ENCODE assay signal across 8 cellular contexts in the genomic region with DNA sequence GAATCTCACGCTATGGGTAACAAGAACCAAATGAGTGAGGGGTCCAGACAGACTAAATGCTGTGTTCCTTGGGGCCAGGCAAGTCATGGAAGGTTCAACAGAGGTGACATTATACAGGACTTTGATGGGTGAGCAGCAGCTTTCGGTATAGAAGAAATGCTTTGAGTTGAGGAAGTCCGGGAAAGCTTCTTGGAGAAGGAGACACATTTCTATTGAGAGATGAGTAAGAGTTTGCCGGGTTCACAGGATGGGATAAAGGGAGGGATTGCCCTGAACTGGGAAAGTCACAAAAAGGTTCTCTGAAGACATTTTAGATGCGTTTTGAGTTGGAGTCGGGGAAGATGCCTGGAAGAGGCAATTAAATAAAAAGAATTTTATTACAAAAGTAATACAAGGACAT. TPM values are rescaled to one million over a fixed set of nuclear protein-coding genes. Genes with fewer than 3 reads are reported as not detected.
DNase-seq lines count a peak whose midpoint lies in the region; ATAC-seq, FAIRE-seq and TF ChIP-seq lines count a peak whose summit lies in the region.

No MANE protein-coding gene starts in this region.

- TF ChIP-seq POLR2A in K562 (conservative IDR thresholded peaks at IDR 0.05) (no peak), upper lobe of left lung (IDR thresholded peaks at IDR 0.05) (no peak)

- TF ChIP-seq EP300 in K562 (IDR thresholded peaks at IDR 0.05; ENCODE audit: low read length) (no peak), upper lobe of left lung (IDR thresholded peaks at IDR 0.05) (no peak)

- TF ChIP-seq CTCF in cardiac muscle cell (IDR thresholded peaks at IDR 0.05; ENCODE audit: low read depth, low read length) (no peak), K562 (IDR thresholded peaks at IDR 0.05 in 2 of 3, conservative IDR thresholded peaks at IDR 0.05 in 1 of 3; ENCODE audit: insufficient read depth in 2 of 3, low read depth in 1 of 3, low read length in 3 of 3) (no peak), upper lobe of left lung (IDR thresholded peaks at IDR 0.05) (no peak)

- H2AFZ ChIP-seq in K562 (ENCODE audit: low read depth, low read length) = peak overlapping the region; percentile 97

- no peaks in the 10 kb centered on the region for H3K4me1 ChIP-seq in cardiac muscle cell (ENCODE audit: low read depth)
- peaks cover 14% of the 10 kb centered on the region in 2 experiments; a peak in 4 of 5 replicates for H3K4me1 ChIP-seq in K562 (replicated peaks in 1 of 2; ENCODE audit: control insufficient read depth in 2 of 2, insufficient read depth in 2 of 2, low read length in 2 of 2)
- H3K4me1 ChIP-seq in mesendoderm (ENCODE audit: control insufficient read depth, low read depth, low read length) = no peaks in the 10 kb centered on the region
- peaks cover 10 to 19% (median 15%) of the 10 kb centered on the region in 4 donors for H3K4me1 ChIP-seq in upper lobe of left lung

- no peak overlapping the region for H3K23ac ChIP-seq in mesendoderm (ENCODE audit: low read length)

- DNase-seq in cardiac muscle cell (ENCODE audit: low read depth in 1 of 2, low spot score in 1 of 2) = no peak
- no peak for DNase-seq in Right ventricle myocardium inferior (ENCODE audit: missing footprints)
- no peak for DNase-seq in K562 (ENCODE audit: extremely low read depth in 1 of 4, low spot score in 3 of 4)
- DNase-seq in mesendoderm = no peak
- no peak for DNase-seq in upper lobe of left lung
- DNase-seq in stimulated activated CD4-positive, alpha-beta T cell treated with anti-CD3 and anti-CD28 coated beads, Interleukin-4, amount 100 ng/mL, for 24 hours = no peak
- no peak for DNase-seq in C1 segment of cervical spinal cord (lab: John Stamatoyannopoulos, UW)

- TF ChIP-seq RAD21 in K562 (CRISPR knock-in tag; conservative IDR thresholded peaks at IDR 0.05 in 1 of 2, IDR thresholded peaks at IDR 0.05 in 1 of 2) = no peak

- in situ Hi-C loops in K562 (cut with MboI) = no loop called here

- no peak overlapping the region for H4K8ac ChIP-seq in mesendoderm (ENCODE audit: low read depth, low read length)

- no peak for ATAC-seq in Right ventricle myocardium inferior
- no peak for ATAC-seq in K562
- ATAC-seq in upper lobe of left lung (ENCODE audit: low FRiP score in 2 of 2) = no peak
- ATAC-seq in HG02623 (IDR thresholded peaks at IDR 0.05; ENCODE audit: unreplicated experiment) = no peak

- H3K56ac ChIP-seq in mesendoderm (ENCODE audit: low read length) = peak overlapping the region; percentile 82

- no peak overlapping the region for H3K18ac ChIP-seq in mesendoderm (ENCODE audit: low read length)

- intact Hi-C loops in Right ventricle myocardium inferior (cut with DNase I) = loop anchor here (5.0 kb wide), 1 partner anchor 368 kb away; no protein-coding TSS in a partner anchor
- intact Hi-C loops in K562 (cut with micrococcal nuclease) = loop anchor here (2.0 to 10.0 kb wide), 2 partner anchors 26 to 556 kb away; no protein-coding TSS in a partner anchor

- no peaks in the 10 kb centered on the region for H3K79me1 ChIP-seq in mesendoderm (ENCODE audit: low read length)

- H3K27me3 ChIP-seq in cardiac muscle cell (peaks cover 34% of the 10 kb centered on the region), K562 (ENCODE audit: control insufficient read depth in 2 of 2, insufficient read depth in 2 of 2, low read length in 2 of 2) (peaks cover 17 to 30% of the 10 kb centered on the region in 2 experiments), mesendoderm (ENCODE audit: insufficient read depth, low read length, poor library complexity) (peaks cover 11% of the 10 kb centered on the region), upper lobe of left lung (no peaks in the 10 kb centered on the region)

- CTCF ChIA-PET in K562 (lab: Yijun Ruan, JAX; ENCODE audit: low intra/inter-chr PET ratio) = no interaction called here

- 56% methylated on average over 6 of the region's 6 CpGs for WGBS in K562 (ENCODE audit: insufficient coverage, low coverage, missing lambda C conversion rate)
- WGBS in mesendoderm (ENCODE audit: extremely low coverage, insufficient coverage, low lambda C conversion rate) = no CpG with 5 or more reads among the region's 6 CpGs
- 54 to 68% methylated on average over 6 of the region's 6 CpGs for WGBS in upper lobe of left lung, 2 donors

- H3K27ac ChIP-seq in cardiac muscle cell (no peak overlapping the region), K562 (ENCODE audit: extremely low read depth, low read depth, low read length) (no peak overlapping the region), mesendoderm (ENCODE audit: low read depth, low read length) (no peak overlapping the region), upper lobe of left lung (no peak overlapping the region)

- H3K9ac ChIP-seq in K562 (ENCODE audit: insufficient read depth in 1 of 2, low read depth in 2 of 2, low read length in 2 of 2) (peak overlapping the region in 1 of 2 experiments; percentile 8; a peak in 1 of 4 replicates), mesendoderm (ENCODE audit: low read length) (peak overlapping the region; percentile 68)

- H3K4me3 ChIP-seq in cardiac muscle cell = peak overlapping the region; percentile 46
- H3K4me3 ChIP-seq in K562 = peak overlapping the region; percentile 49
- no peak overlapping the region for H3K4me3 ChIP-seq in mesendoderm (ENCODE audit: low read length)
- H3K4me3 ChIP-seq in upper lobe of left lung = peak overlapping the region in 3 of 4 donors; percentile 56 to 91 (median 66)

- H4K5ac ChIP-seq in mesendoderm (ENCODE audit: low read length) = no peak overlapping the region

- no peak overlapping the region for H2BK5ac ChIP-seq in mesendoderm (ENCODE audit: low read length)

- peaks cover 15% of the 10 kb centered on the region; the same call in 1 of the 2 replicates for H4K20me1 ChIP-seq in K562 (replicated peaks; ENCODE audit: control insufficient read depth, insufficient read depth, low read length)

- no peaks in the 10 kb centered on the region for H3K79me2 ChIP-seq in K562 (ENCODE audit: control insufficient read depth, insufficient read depth, low read length)
- no peaks in the 10 kb centered on the region for H3K79me2 ChIP-seq in mesendoderm (ENCODE audit: control insufficient read depth, insufficient read depth, low read length)

- H3K4ac ChIP-seq in mesendoderm (ENCODE audit: low read depth, low read length) = no peak overlapping the region

- no peaks in the 10 kb centered on the region for H3K9me3 ChIP-seq in cardiac muscle cell (ENCODE audit: low read depth)
- H3K9me3 ChIP-seq in K562 (replicated peaks; ENCODE audit: control insufficient read depth, insufficient read depth, low read depth, low read length) = no peaks in the 10 kb centered on the region
- no peaks in the 10 kb centered on the region for H3K9me3 ChIP-seq in upper lobe of left lung

- peak overlapping the region; percentile 94 for H3K4me2 ChIP-seq in K562 (ENCODE audit: insufficient read depth, low read length)
- peak overlapping the region; percentile 73 for H3K4me2 ChIP-seq in mesendoderm (ENCODE audit: low read length)

- no peaks in the 10 kb centered on the region for H3K36me3 ChIP-seq in cardiac muscle cell
- no peaks in the 10 kb centered on the region for H3K36me3 ChIP-seq in K562 (ENCODE audit: control insufficient read depth, insufficient read depth, low read length)
- no peaks in the 10 kb centered on the region for H3K36me3 ChIP-seq in mesendoderm (ENCODE audit: control insufficient read depth, insufficient read depth, low read length)
- no peaks in the 10 kb centered on the region for H3K36me3 ChIP-seq in upper lobe of left lung

- no peak overlapping the region for H2BK120ac ChIP-seq in mesendoderm (ENCODE audit: low read depth, low read length)

- TSS peak; percentile 90 for BruUV-seq in K562 (replicated peaks; lab: Mats Ljungman, UMichigan)

- no peak overlapping the region for H2AK5ac ChIP-seq in mesendoderm (ENCODE audit: low read length)

- FAIRE-seq in K562 (lab: Jason Lieb, UNC) = no peak

- POLR2A ChIA-PET in K562 (lab: Yijun Ruan, JAX) = interaction anchor here (0.6 to 1.0 kb wide), 5 partner anchors 15 to 191 kb away, joined by 3 read pairs; no protein-coding TSS in a partner anchor

- H2BK15ac ChIP-seq in mesendoderm (replicated peaks; ENCODE audit: low read depth) = no peak overlapping the region

- H3K9me1 ChIP-seq in K562 (ENCODE audit: control insufficient read depth, insufficient read depth, low read length) = no peaks in the 10 kb centered on the region

RNA-seq across cellular contexts. Expression of a gene that starts 0.6 kb away (rescaled TPM):
- 7.7 and 9.7 TPM in 2 replicates for total RNA-seq in cardiac muscle cell
- 13.4 and 18.6 TPM in 2 replicates for polyA plus RNA-seq in cardiac muscle cell
- 2.1 TPM for total RNA-seq in Right ventricle myocardium inferior
- total RNA-seq in K562 (2011; cell fraction: chromatin; rRNA removed; ENCODE audit: low replicate concordance) = 3.5 and 3.7 TPM in 2 replicates
- 2.2 and 6.7 TPM in 2 replicates for total RNA-seq in K562 (2011; cell fraction: nucleolus; rRNA removed)
- 1.5 and 3.9 TPM in 2 replicates for total RNA-seq in K562 (2011; cell fraction: nucleoplasm; rRNA removed)
- 0.61 and 0.91 TPM in 2 replicates for total RNA-seq in K562 (2014; rRNA removed)
- 0.18 and 0.57 TPM in 2 replicates for total RNA-seq in K562 (2014; rRNA removed; fragmentation: Illumina TruSeq; extraction: Trizol)
- 0.14 and 0.23 TPM in 2 replicates for total RNA-seq in K562 (2015; rRNA removed; fragmentation: Illumina TruSeq; extraction: Trizol)
- total RNA-seq in K562 (2021) = 0.36 and 0.42 TPM in 2 replicates
- 0.41 and 0.68 TPM in 2 replicates for polyA plus RNA-seq in K562 (2011; rRNA removed)
- polyA plus RNA-seq in K562 (2011; cell fraction: cytosol; rRNA removed) = 0.41 and 0.57 TPM in 2 replicates
- polyA plus RNA-seq in K562 (2011; cell fraction: nucleus; rRNA removed) = 1.8 and 1.9 TPM in 2 replicates
- polyA plus RNA-seq in K562 (2012) = 0.65 and 1.1 TPM in 2 replicates
- 0.06 and 0.82 TPM in 2 replicates for polyA plus RNA-seq in K562 (2014; fragmentation: Illumina TruSeq; extraction: Trizol)
- polyA plus RNA-seq in K562 (2014; fragmentation: Nextera tagmentation; extraction: Ambion mirVana) = not detected
- 0.22 and 0.56 TPM in 2 replicates for polyA plus RNA-seq in K562 (2014; rRNA removed)
- 0.39 and 0.77 TPM in 2 replicates for polyA minus RNA-seq in K562 (2011; rRNA and poly(A)+ RNA removed)
- polyA minus RNA-seq in K562 (2011; cell fraction: cytosol; rRNA and poly(A)+ RNA removed) = not detected in 2 replicates
- polyA minus RNA-seq in K562 (2011; cell fraction: nucleus; rRNA and poly(A)+ RNA removed) = 1.2 and 2.2 TPM in 2 replicates
- 0.15 TPM for polyA plus RNA-seq in mesendoderm (2013, experiment 1 of 2)
- polyA plus RNA-seq in mesendoderm (2013, experiment 2 of 2) = 0.36 TPM
- 1 to 10 TPM; 1.5 to 4.8 (median 2.8) TPM for total RNA-seq in upper lobe of left lung

RNA-seq across cellular contexts. Expression of a gene that starts 43.7 kb away (rescaled TPM):
- total RNA-seq in cardiac muscle cell (201 and 263 TPM in 2 replicates), Right ventricle myocardium inferior (129 TPM), K562 (2014; rRNA removed) (349 and 444 TPM in 2 replicates), K562 (2014; rRNA removed; fragmentation: Illumina TruSeq; extraction: Trizol) (456 and 483 TPM in 2 replicates), K562 (2015; rRNA removed; fragmentation: Illumina TruSeq; extraction: Trizol) (490 and 510 TPM in 2 replicates), K562 (2021) (509 and 517 TPM in 2 replicates), upper lobe of left lung (100 to 1,000 TPM in 5 of 6 donors, 10 to 100 TPM in 1; 90.1 to 123 (median 115) TPM)
- polyA plus RNA-seq in cardiac muscle cell (264 and 281 TPM in 2 replicates), K562 (2011; rRNA removed) (447 and 549 TPM in 2 replicates), K562 (2014; fragmentation: Illumina TruSeq; extraction: Trizol) (802 and 1,050 TPM in 2 replicates), K562 (2014; fragmentation: Nextera tagmentation; extraction: Ambion mirVana) (100 to 1,000 TPM; 105 to 140 TPM), K562 (2014; rRNA removed) (512 and 577 TPM in 2 replicates)
- 308 and 373 TPM in 2 replicates for total RNA-seq in K562 (2011; cell fraction: chromatin; rRNA removed; ENCODE audit: low replicate concordance)
- total RNA-seq in K562 (2011; cell fraction: nucleolus; rRNA removed) = 190 and 213 TPM in 2 replicates
- 283 and 338 TPM in 2 replicates for total RNA-seq in K562 (2011; cell fraction: nucleoplasm; rRNA removed)
- 383 and 522 TPM in 2 replicates for polyA plus RNA-seq in K562 (2011; cell fraction: cytosol; rRNA removed)
- polyA plus RNA-seq in K562 (2011; cell fraction: nucleus; rRNA removed) = 310 and 377 TPM in 2 replicates
- 354 and 451 TPM in 2 replicates for polyA plus RNA-seq in K562 (2012)
- 247 and 258 TPM in 2 replicates for polyA minus RNA-seq in K562 (2011; rRNA and poly(A)+ RNA removed)
- polyA minus RNA-seq in K562 (2011; cell fraction: cytosol; rRNA and poly(A)+ RNA removed) = 169 and 177 TPM in 2 replicates
- polyA minus RNA-seq in K562 (2011; cell fraction: nucleus; rRNA and poly(A)+ RNA removed) = 101 and 183 TPM in 2 replicates
- polyA plus RNA-seq in mesendoderm (2013, experiment 1 of 2) = 101 TPM
- 105 TPM for polyA plus RNA-seq in mesendoderm (2013, experiment 2 of 2)
